ENCODE assay signal across 1 cellular context in genomic region chr1:38140025-38140487, GRCh38.
A peak's percentile ranks its signal among the peaks of the same experiment; 100 is the strongest.
TF ChIP-seq lines count a peak whose summit lies in the region.

No MANE protein-coding gene starts in this region.

TF ChIP-seq in HepG2, 621 proteins besides CTCF, POLR2A, EP300 and RAD21 (continued from another document):
- TF ChIP-seq TAF1 (CRISPR knock-in tag; IDR thresholded peaks at IDR 0.05), result no peak
- TF ChIP-seq MED1 (CRISPR knock-in tag; IDR thresholded peaks at IDR 0.05), result no peak
- TF ChIP-seq MBNL3 (CRISPR knock-in tag; conservative IDR thresholded peaks at IDR 0.05), result no peak
- peak; percentile 13; the same call in 1 of the 2 replicates for TF ChIP-seq STAG1 (CRISPR knock-in tag; IDR thresholded peaks at IDR 0.05)
- TF ChIP-seq RERE (CRISPR knock-in tag; IDR thresholded peaks at IDR 0.05; ENCODE audit: low read depth), result no peak
